Comparison of ENCODE assay signal across 1 cellular context in the genomic region with DNA sequence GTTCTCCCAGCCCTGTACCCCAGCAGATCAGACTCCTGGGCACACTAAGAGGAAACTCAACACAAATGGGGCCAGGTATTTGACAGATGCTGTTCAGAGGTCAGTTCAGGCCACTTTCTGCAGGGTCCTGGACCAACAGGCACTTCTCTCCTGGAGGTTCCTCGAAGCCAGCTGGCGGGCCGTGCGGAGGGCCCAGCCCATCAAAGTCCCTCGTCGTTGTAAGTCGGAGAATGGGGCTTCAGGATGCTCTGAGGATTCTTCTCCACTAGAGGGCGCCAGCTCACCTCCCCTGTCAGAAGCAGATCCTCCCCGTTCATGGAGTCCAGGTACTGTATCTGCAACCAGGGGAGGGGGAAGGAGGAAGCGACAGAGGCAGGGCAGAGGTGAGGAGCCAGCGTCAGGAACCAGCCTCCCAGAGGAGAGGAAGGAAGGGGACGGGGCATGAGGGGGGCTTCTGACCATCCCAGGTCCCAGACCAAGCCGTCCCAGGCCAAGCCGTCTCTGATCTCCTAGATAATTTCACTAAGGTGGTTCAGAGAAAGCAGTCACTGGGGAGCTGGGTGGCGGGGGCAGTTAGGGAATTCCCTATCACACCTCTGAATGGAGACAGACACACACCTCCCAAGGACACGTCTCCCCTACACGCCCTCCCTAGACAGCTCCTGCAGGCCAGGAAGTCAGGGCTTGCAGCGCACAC.
A peak's percentile ranks its signal among the peaks of the same experiment; 100 is the strongest.
TF ChIP-seq lines count a peak whose summit lies in the region.

No MANE protein-coding gene starts in this region.

TF ChIP-seq in K562, 482 proteins besides CTCF, POLR2A, EP300 and RAD21 (continued from another document):
- TF ChIP-seq, protein P1, sequence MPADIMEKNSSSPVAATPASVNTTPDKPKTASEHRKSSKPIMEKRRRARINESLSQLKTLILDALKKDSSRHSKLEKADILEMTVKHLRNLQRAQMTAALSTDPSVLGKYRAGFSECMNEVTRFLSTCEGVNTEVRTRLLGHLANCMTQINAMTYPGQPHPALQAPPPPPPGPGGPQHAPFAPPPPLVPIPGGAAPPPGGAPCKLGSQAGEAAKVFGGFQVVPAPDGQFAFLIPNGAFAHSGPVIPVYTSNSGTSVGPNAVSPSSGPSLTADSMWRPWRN (IDR thresholded peaks at IDR 0.05; ENCODE audit: low read depth) = no peak
- TF ChIP-seq STAG1 (CRISPR knock-in tag; IDR thresholded peaks at IDR 0.05; ENCODE audit: borderline replicate concordance) (peak; percentile 55; the same call in 1 of the 2 replicates), ETS1 (conservative IDR thresholded peaks at IDR 0.05; ENCODE audit: control insufficient read depth, low read depth, low read length) (no peak), ETV5 (CRISPR knock-in tag; IDR thresholded peaks at IDR 0.05; ENCODE audit: low read depth) (0 out of 2 replicates have a peak, but pooled peaks have one; percentile 41)
